In genomic region chr7:24241216-24241615, GRCh38 we compare ENCODE assay signal across 31 cellular contexts. TPM values are rescaled to one million over a fixed set of nuclear protein-coding genes. Genes with fewer than 3 reads are reported as not detected.
"Had no signal": no experiment of that assay in that cellular context is flagged by ENCODE, and none has a peak within 500 bp of the region (broad histone marks: within the 10 kb centered on the region; RNA-seq: fewer than 3 reads in every experiment).

No MANE protein-coding gene starts in this region.

- H3K4me3 Mint-ChIP-seq: activated CD4-positive, alpha-beta memory T cell treated with anti-CD3 and anti-CD28 coated beads for 36 hours; activated CD4-positive, alpha-beta T cell treated with anti-CD3 and anti-CD28 coated beads for 36 hours; activated naive CD4-positive, alpha-beta T cell treated with anti-CD3 and anti-CD28 coated beads for 36 hours; activated T-cell treated with anti-CD3 and anti-CD28 coated beads, Interleukin-2, amount 50 U/mL, for 4 hours; activated T-helper 1 cell treated with anti-CD3 and anti-CD28 coated beads, Interleukin-12 subunit alpha, Interleukin-12 subunit beta, Interleukin-2, Interleukin-4 antibody, amounts not matched to agents 30 ng/mL and 10 ng/mL and 1 ng/mL, durations not matched to agents 14 hours and 24 hours and 36 hours; central memory CD8-positive, alpha-beta T cell; T-helper 2 cell treated with Interferon-gamma antibody and Interleukin-4, amounts not matched to agents 5 μg/mL and 100 μg/mL, for 36 hours; WTC11 had no signal

- H3K36me3 Mint-ChIP-seq: activated CD4-positive, alpha-beta memory T cell treated with anti-CD3 and anti-CD28 coated beads for 36 hours; activated naive CD4-positive, alpha-beta T cell treated with anti-CD3 and anti-CD28 coated beads, Interleukin-2, amount 50 U/mL, for 72 hours; WTC11 had no signal

- H3K9me3 ChIP-seq: adrenal gland, colonic mucosa, SJCRH30 had no signal

- H3K27ac Mint-ChIP-seq: activated CD4-positive, alpha-beta memory T cell treated with anti-CD3 and anti-CD28 coated beads for 36 hours; activated CD4-positive, alpha-beta T cell treated with anti-CD3 and anti-CD28 coated beads for 36 hours; activated naive CD4-positive, alpha-beta T cell treated with anti-CD3 and anti-CD28 coated beads for 36 hours; activated naive CD4-positive, alpha-beta T cell treated with anti-CD3 and anti-CD28 coated beads, Interleukin-2, amount 50 U/mL, for 72 hours; activated T-helper 1 cell treated with anti-CD3 and anti-CD28 coated beads, Interleukin-12 subunit alpha, Interleukin-12 subunit beta, Interleukin-2, Interleukin-4 antibody, amounts not matched to agents 30 ng/mL and 10 ng/mL and 1 ng/mL, durations not matched to agents 14 hours and 24 hours and 36 hours; T-helper 2 cell treated with Interferon-gamma antibody and Interleukin-4, amounts not matched to agents 5 μg/mL and 100 μg/mL, for 36 hours; WTC11 had no signal

- ATAC-seq: activated CD4-positive, alpha-beta T cell treated with anti-CD3 and anti-CD28 coated beads for 36 hours; activated CD4-positive, CD25-positive, alpha-beta regulatory T cell treated with anti-CD3 and anti-CD28 coated beads, Interleukin-2, amount 50 U/mL, for 24 hours; activated naive CD4-positive, alpha-beta T cell treated with anti-CD3 and anti-CD28 coated beads, Interleukin-2, amount 50 U/mL, for 72 hours; activated T-cell treated with anti-CD3 and anti-CD28 coated beads, Interleukin-2, amount 50 U/mL, for 4 hours; WTC11 had no signal

- DNase-seq: activated CD4-positive, alpha-beta memory T cell treated with anti-CD3 and anti-CD28 coated beads for 36 hours; activated CD4-positive, alpha-beta T cell treated with anti-CD3 and anti-CD28 coated beads for 36 hours; activated CD4-positive, alpha-beta T cell treated with anti-CD3 and anti-CD28 coated beads, Interleukin-2, amount 50 U/mL, for 1 hour; activated CD8-positive, alpha-beta memory T cell treated with anti-CD3 and anti-CD28 coated beads, Interleukin-2, amount 50 U/mL, for 4 hours; activated gamma-delta T cell treated with Interleukin-2 at 50 U/mL for 16 hours; activated naive CD4-positive, alpha-beta T cell treated with anti-CD3 and anti-CD28 coated beads for 36 hours; activated T-cell treated with anti-CD3 and anti-CD28 coated beads for 4 hours; activated T-cell treated with anti-CD3 and anti-CD28 coated beads, Interleukin-2, amount 50 U/mL, for 4 hours; adrenal gland; anterior cingulate cortex; colonic mucosa; NCI-H1092 treated with DMSO at 0.1 percent for 48 hours; NCI-H1694; NCI-H2029; NCI-H345; NCI-H524 treated with DMSO at 0.1 percent for 48 hours; NK-92 treated with Interleukin-12 subunit alpha and Interleukin-12 subunit beta, amount 100 ng/mL, for 24 hours; SHP77; SJCRH30 had no signal

- H3K4me1 Mint-ChIP-seq: activated CD4-positive, alpha-beta T cell treated with anti-CD3 and anti-CD28 coated beads for 36 hours; central memory CD8-positive, alpha-beta T cell had no signal

RNA-seq across cellular contexts. Expression of gene NPY, which starts 42.8 kb away (rescaled TPM):
- total RNA-seq: activated CD4-positive, alpha-beta memory T cell treated with anti-CD3 and anti-CD28 coated beads for 36 hours; activated CD4-positive, alpha-beta T cell treated with anti-CD3 and anti-CD28 coated beads for 36 hours; activated naive CD4-positive, alpha-beta T cell treated with anti-CD3 and anti-CD28 coated beads for 36 hours; activated naive CD4-positive, alpha-beta T cell treated with anti-CD3 and anti-CD28 coated beads, Interleukin-2, amount 50 U/mL, for 72 hours; activated T-cell treated with anti-CD3 and anti-CD28 coated beads, Interleukin-2, amount 50 U/mL, for 4 hours; activated T-helper 1 cell treated with anti-CD3 and anti-CD28 coated beads, Interleukin-12 subunit alpha, Interleukin-12 subunit beta, Interleukin-2, Interleukin-4 antibody, amounts not matched to agents 30 ng/mL and 10 ng/mL and 1 ng/mL, durations not matched to agents 14 hours and 24 hours and 36 hours; chondrocyte; colonic mucosa; LHCN-M2; NCI-H460; OCI-LY7; RPMI7951; T-helper 1 cell treated with Interleukin-12 subunit alpha and Interleukin-12 subunit beta and Interleukin-4 antibody, amounts not matched to agents 30 ng/mL and 1 ng/mL, for 36 hours had no signal
